Comparison of ENCODE assay signal across 32 cellular contexts in genomic region chr16:4831616-4832015, GRCh38. TPM values are rescaled to one million over a fixed set of nuclear protein-coding genes. Genes with fewer than 3 reads are reported as not detected.
"Had no signal": no experiment of that assay in that cellular context is flagged by ENCODE, and none has a peak within 500 bp of the region (broad histone marks: within the 10 kb centered on the region; RNA-seq: fewer than 3 reads in every experiment).

No MANE protein-coding gene starts in this region.

- H3K4me1 Mint-ChIP-seq: nephron, neural crest cell had no signal

- ATAC-seq: lower lobe of right lung; naive thymus-derived CD8-positive, alpha-beta T cell; pancreas; stimulated activated naive B cell treated with anti-CD40 and anti-IgM and Interleukin-4, amounts not matched to agents 10 μg/mL and 1 μg/mL and 100 μg/mL, for 72 hours; stimulated activated naive CD8-positive, alpha-beta T cell treated with anti-CD3 and anti-CD28 coated beads, Interleukin-15, Interleukin-2, amounts not matched to agents 100 U/mL and 50 U/mL, for 24 hours had no signal

- H3K27ac ChIP-seq: hepatocyte, lower lobe of right lung, pancreas, prostate gland, right lobe of liver, testis, thyroid gland, uterus had no signal

- H3K4me3 Mint-ChIP-seq: naive thymus-derived CD8-positive, alpha-beta T cell; nephron; neural crest cell; stimulated activated naive B cell treated with anti-CD40 and anti-IgM and Interleukin-4, amounts not matched to agents 10 μg/mL and 1 μg/mL and 100 μg/mL, for 72 hours; type B pancreatic cell had no signal

- H3K4me3 ChIP-seq: hepatocyte, lower lobe of right lung, pancreas, prostate gland, right lobe of liver, smooth muscle cell, stomach, testis, thyroid gland, uterus had no signal

- H3K9me3 Mint-ChIP-seq: naive thymus-derived CD8-positive, alpha-beta T cell; nephron; neural crest cell; stimulated activated naive B cell treated with anti-CD40 and anti-IgM and Interleukin-4, amounts not matched to agents 10 μg/mL and 1 μg/mL and 100 μg/mL, for 72 hours; type B pancreatic cell had no signal

- H3K36me3 ChIP-seq: uterus had no signal

- H3K27ac Mint-ChIP-seq: nephron, type B pancreatic cell had no signal

- H3K9me3 ChIP-seq: lower lobe of right lung, pancreas, prostate gland, right lobe of liver, stomach, testis, thyroid gland, uterus had no signal

- H3K4me1 ChIP-seq: lower lobe of right lung, pancreas, right lobe of liver, testis, thyroid gland had no signal

- DNase-seq: head of caudate nucleus; islet precursor cell; lower lobe of right lung; mammary epithelial cell; mesenchymal stem cell; naive thymus-derived CD8-positive, alpha-beta T cell; nucleus accumbens; pancreas; posterior cingulate gyrus; right lobe of liver; stimulated activated CD4-positive, alpha-beta T cell treated with anti-CD3 and anti-CD28 coated beads, Interleukin-1b, Interleukin-23, amount 100 ng/mL, for 48 hours; stimulated activated CD4-positive, alpha-beta T cell treated with anti-CD3 and anti-CD28 coated beads, Interleukin-2, amount 100 ng/mL, for 48 hours; stimulated activated CD4-positive, alpha-beta T cell treated with anti-CD3 and anti-CD28 coated beads, Interleukin-4, amount 100 ng/mL, for 4 hours; stimulated activated CD8-positive, alpha-beta memory T cell treated with anti-CD3 and anti-CD28 coated beads, Interleukin-4, amount 100 ng/mL, for 48 hours; stimulated activated naive B cell treated with anti-CD40 and anti-IgM and Interleukin-4, amounts not matched to agents 10 μg/mL and 1 μg/mL and 100 μg/mL, for 72 hours; stimulated activated naive CD8-positive, alpha-beta T cell treated with anti-CD3 and anti-CD28 coated beads, Interleukin-15, Interleukin-2, amounts not matched to agents 100 U/mL and 50 U/mL, for 24 hours; stomach; testis; thyroid gland; uterus had no signal

- H3K27me3 ChIP-seq: hepatocyte, pancreas, right lobe of liver, stomach, testis, thyroid gland, uterus had no signal

RNA-seq across cellular contexts. Expression of gene SMIM22, which starts 36.4 kb away (rescaled TPM):
- total RNA-seq: hepatocyte; kidney epithelial cell; naive thymus-derived CD8-positive, alpha-beta T cell; neural crest cell; osteoblast; skeletal muscle tissue; smooth muscle cell; thyroid gland had no signal
- polyA plus RNA-seq: naive thymus-derived CD8-positive, alpha-beta T cell had no signal

RNA-seq across cellular contexts. Expression of gene SEPTIN12, which starts 43.5 kb away (rescaled TPM):
- total RNA-seq: hepatocyte; kidney epithelial cell; liver; lower lobe of right lung; mammary epithelial cell; mucosa of gallbladder; naive thymus-derived CD8-positive, alpha-beta T cell; osteoblast; pancreas; right lobe of liver; skeletal muscle tissue; smooth muscle cell; stomach; ureter; uterus had no signal
- polyA plus RNA-seq: hepatocyte; liver; mammary epithelial cell; naive thymus-derived CD8-positive, alpha-beta T cell; smooth muscle cell; stomach had no signal
